Comparison of ENCODE assay signal across 10 cellular contexts in the genomic region with DNA sequence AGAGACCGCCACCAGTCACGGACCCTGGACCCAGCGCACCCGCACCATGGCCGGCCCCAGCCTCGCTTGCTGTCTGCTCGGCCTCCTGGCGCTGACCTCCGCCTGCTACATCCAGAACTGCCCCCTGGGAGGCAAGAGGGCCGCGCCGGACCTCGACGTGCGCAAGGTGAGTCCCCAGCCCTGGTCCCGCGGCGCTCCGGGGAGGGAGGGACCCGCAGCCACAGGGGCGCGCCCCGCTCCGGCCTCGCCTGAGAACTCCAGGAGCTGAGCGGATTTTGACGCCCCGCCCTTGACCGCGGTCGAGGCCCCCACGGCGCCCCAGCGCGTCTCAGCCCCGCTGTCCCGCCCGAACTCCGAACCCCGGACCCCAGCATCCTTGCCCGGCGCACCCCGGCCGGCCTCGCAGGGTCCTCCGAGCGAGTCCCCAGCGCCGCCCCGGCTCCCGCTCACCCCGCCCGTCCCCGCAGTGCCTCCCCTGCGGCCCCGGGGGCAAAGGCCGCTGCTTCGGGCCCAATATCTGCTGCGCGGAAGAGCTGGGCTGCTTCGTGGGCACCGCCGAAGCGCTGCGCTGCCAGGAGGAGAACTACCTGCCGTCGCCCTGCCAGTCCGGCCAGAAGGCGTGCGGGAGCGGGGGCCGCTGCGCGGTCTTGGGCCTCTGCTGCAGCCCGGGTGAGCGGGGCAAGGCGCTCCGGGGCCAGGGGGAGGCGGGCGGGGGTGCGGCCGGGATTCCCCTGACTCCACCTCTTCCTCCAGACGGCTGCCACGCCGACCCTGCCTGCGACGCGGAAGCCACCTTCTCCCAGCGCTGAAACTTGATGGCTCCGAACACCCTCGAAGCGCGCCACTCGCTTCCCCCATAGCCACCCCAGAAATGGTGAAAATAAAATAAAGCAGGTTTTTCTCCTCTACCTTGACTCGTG. TPM values are rescaled to one million over a fixed set of nuclear protein-coding genes. Genes with fewer than 3 reads are reported as not detected.
DNase-seq lines count a peak whose midpoint lies in the region; ATAC-seq lines count a peak whose summit lies in the region.
"Had no signal": no experiment of that assay in that cellular context is flagged by ENCODE, and none has a peak within 500 bp of the region (broad histone marks: within the 10 kb centered on the region; RNA-seq: fewer than 3 reads in every experiment).

TSS of gene OXT (plus strand) at position 11 of the 920 bp plus-strand sequence. CDS start at position 47, 36 bp downstream.

- peaks cover 32% of the 10 kb centered on the region for H3K4me1 Mint-ChIP-seq in T-helper 1 cell treated with Interleukin-12 subunit alpha and Interleukin-12 subunit beta and Interleukin-4 antibody, amounts not matched to agents 30 μg/mL and 1 μg/mL, for 36 hours (ENCODE audit: low read depth)

- H3K36me3 Mint-ChIP-seq in T-helper 1 cell treated with Interleukin-12 subunit alpha and Interleukin-12 subunit beta and Interleukin-4 antibody, amounts not matched to agents 30 μg/mL and 1 μg/mL, for 36 hours (ENCODE audit: low read depth) = peaks cover 9% of the 10 kb centered on the region

- H3K9me3 Mint-ChIP-seq in T-helper 1 cell treated with Interleukin-12 subunit alpha and Interleukin-12 subunit beta and Interleukin-4 antibody, amounts not matched to agents 30 μg/mL and 1 μg/mL, for 36 hours = no peaks in the 10 kb centered on the region

- peaks cover 5% of the 10 kb centered on the region for H3K27me3 Mint-ChIP-seq in T-helper 1 cell treated with Interleukin-12 subunit alpha and Interleukin-12 subunit beta and Interleukin-4 antibody, amounts not matched to agents 30 μg/mL and 1 μg/mL, for 36 hours (ENCODE audit: low read depth)

- H3K4me3 Mint-ChIP-seq in T-helper 1 cell treated with Interleukin-12 subunit alpha and Interleukin-12 subunit beta and Interleukin-4 antibody, amounts not matched to agents 30 μg/mL and 1 μg/mL, for 36 hours = peak within 1 kb of the TSS; percentile 81

- peak; percentile 35 for DNase-seq in activated naive CD8-positive, alpha-beta T cell treated with anti-CD3 and anti-CD28 coated beads, Interleukin-2, amount 50 U/mL, for 16 hours (ENCODE audit: low read depth, low spot score)
- DNase-seq in left lobe of liver (ENCODE audit: low spot score) (no peak), MV-4-11 (lab: John Stamatoyannopoulos, UW) (no peak), inferior parietal cortex (ENCODE audit: extremely low spot score) (no peak), NCI-H128 (lab: John Stamatoyannopoulos, UW; ENCODE audit: unreplicated experiment) (no peak)
- peak; percentile 56 to 62 (median 61) for DNase-seq in stimulated activated CD4-positive, alpha-beta T cell treated with anti-CD3 and anti-CD28 coated beads, TNF-alpha, amount 100 ng/mL, for 4 hours (ENCODE audit: low read depth in 3 of 3)

- ATAC-seq in left lobe of liver (peak; percentile 54), GM21723 (IDR thresholded peaks at IDR 0.05; ENCODE audit: unreplicated experiment) (no peak)

- H3K27ac Mint-ChIP-seq in T-helper 1 cell treated with Interleukin-12 subunit alpha and Interleukin-12 subunit beta and Interleukin-4 antibody, amounts not matched to agents 30 μg/mL and 1 μg/mL, for 36 hours = peak within 1 kb of the TSS; percentile 80

RNA-seq across cellular contexts. Expression of gene OXT, which starts in this region (rescaled TPM):
- 8.4 TPM for total RNA-seq in left lobe of liver
- total RNA-seq: LHCN-M2, temporal lobe had no signal

Comparison
In these comparisons a context has a peak if more than half of its experiments do, and no peak if none do; other contexts are left out.
1. DNase-seq: peak in activated naive CD8-positive, alpha-beta T cell treated with anti-CD3 and anti-CD28 coated beads, Interleukin-2, amount 50 U/mL, for 16 hours (single experiment) and stimulated activated CD4-positive, alpha-beta T cell treated with anti-CD3 and anti-CD28 coated beads, TNF-alpha, amount 100 ng/mL, for 4 hours (3 of 3); none in left lobe of liver (single experiment), MV-4-11 (single experiment), inferior parietal cortex (single experiment) and NCI-H128 (single experiment).